ENCODE assay signal across 29 cellular contexts in the genomic region with DNA sequence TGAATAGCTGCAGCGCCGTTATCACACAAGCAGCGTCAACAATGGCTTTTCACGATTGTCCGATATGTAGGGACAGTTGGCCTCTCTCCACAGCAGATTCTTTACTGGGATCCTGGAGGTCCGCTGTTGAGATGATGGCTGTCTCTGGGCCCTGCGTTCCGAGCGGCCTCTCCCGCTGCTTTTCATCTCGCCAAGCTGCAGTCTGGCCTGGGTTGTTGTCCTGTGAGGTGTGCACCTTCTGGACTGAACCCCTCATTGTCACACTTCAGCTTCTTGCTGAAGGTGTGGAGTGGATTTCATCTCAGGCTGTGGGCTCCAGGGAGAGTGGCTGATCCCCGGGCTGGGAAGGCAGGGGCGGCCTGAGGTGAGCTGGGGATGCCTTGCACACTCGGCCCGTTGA. TPM values are rescaled to one million over a fixed set of nuclear protein-coding genes. Genes with fewer than 3 reads are reported as not detected.
DNase-seq lines count a peak whose midpoint lies in the region; ATAC-seq and TF ChIP-seq lines count a peak whose summit lies in the region.
"Had no signal": no experiment of that assay in that cellular context is flagged by ENCODE, and none has a peak within 500 bp of the region (broad histone marks: within the 10 kb centered on the region; RNA-seq: fewer than 3 reads in every experiment).

No MANE protein-coding gene starts in this region.

- no peak overlapping the region for H3K4me2 ChIP-seq in GM23338
- H3K4me2 ChIP-seq in osteoblast (ENCODE audit: insufficient read depth, low read length), result no peak overlapping the region

- peaks cover 94% of the 10 kb centered on the region for H3K79me2 ChIP-seq in GM23338 (replicated peaks; ENCODE audit: insufficient read depth)
- H3K79me2 ChIP-seq in osteoblast (ENCODE audit: insufficient read depth, low read length), result peaks cover 100% of the 10 kb centered on the region

- no peaks in the 10 kb centered on the region for H3K9me3 Mint-ChIP-seq in activated naive CD8-positive, alpha-beta T cell (ENCODE audit: low read depth)
- no peaks in the 10 kb centered on the region for H3K9me3 Mint-ChIP-seq in activated naive CD8-positive, alpha-beta T cell treated with anti-CD3 and anti-CD28 coated beads for 36 hours
- H3K9me3 Mint-ChIP-seq in GM23338, result no peaks in the 10 kb centered on the region; the same call in 2 of the 3 replicates
- no peaks in the 10 kb centered on the region for H3K9me3 Mint-ChIP-seq in activated T-helper 2 cell treated with anti-CD3 and anti-CD28 coated beads, Interferon-gamma antibody, Interleukin-2, Interleukin-4, amounts not matched to agents 10 μg/mL and 5 μg/mL and 100 μg/mL, durations not matched to agents 14 hours and 24 hours and 36 hours
- H3K9me3 Mint-ChIP-seq: T-helper 2 cell treated with Interferon-gamma antibody and Interleukin-4, amounts not matched to agents 5 μg/mL and 100 μg/mL, for 36 hours; type B pancreatic cell had no signal

- peaks cover 1% of the 10 kb centered on the region for H3K36me3 Mint-ChIP-seq in activated naive CD8-positive, alpha-beta T cell
- H3K36me3 Mint-ChIP-seq in activated naive CD8-positive, alpha-beta T cell treated with anti-CD3 and anti-CD28 coated beads for 36 hours, result peaks cover 33% of the 10 kb centered on the region
- peaks cover 19% of the 10 kb centered on the region for H3K36me3 Mint-ChIP-seq in GM23338 (ENCODE audit: low read depth)
- peaks cover 37% of the 10 kb centered on the region for H3K36me3 Mint-ChIP-seq in activated T-helper 2 cell treated with anti-CD3 and anti-CD28 coated beads, Interferon-gamma antibody, Interleukin-2, Interleukin-4, amounts not matched to agents 10 μg/mL and 5 μg/mL and 100 μg/mL, durations not matched to agents 14 hours and 24 hours and 36 hours (ENCODE audit: low read depth)

- H3K27ac Mint-ChIP-seq in activated naive CD8-positive, alpha-beta T cell, result peak overlapping the region; percentile 16
- no peak overlapping the region for H3K27ac Mint-ChIP-seq in activated naive CD8-positive, alpha-beta T cell treated with anti-CD3 and anti-CD28 coated beads for 36 hours
- no peak overlapping the region; the same call in 1 of the 2 replicates for H3K27ac Mint-ChIP-seq in GM23338
- peak overlapping the region; percentile 68 for H3K27ac Mint-ChIP-seq in activated T-helper 2 cell treated with anti-CD3 and anti-CD28 coated beads, Interferon-gamma antibody, Interleukin-2, Interleukin-4, amounts not matched to agents 10 μg/mL and 5 μg/mL and 100 μg/mL, durations not matched to agents 14 hours and 24 hours and 36 hours

- intact Hi-C loops in activated T-helper 2 cell treated with anti-CD3 and anti-CD28 coated beads, Interferon-gamma antibody, Interleukin-2, Interleukin-4, amounts not matched to agents 10 μg/mL and 5 μg/mL and 100 μg/mL, durations not matched to agents 14 hours and 24 hours and 36 hours (cut with micrococcal nuclease), result loop anchor here (10.0 kb wide), 2 partner anchors 157 to 387 kb away; a partner anchor contains a TSS

- H3K36me3 ChIP-seq in GM23338 (ENCODE audit: insufficient read depth) (0 out of 2 replicates have a peak, but pooled peaks cover 7% of the 10 kb centered on the region), osteoblast (ENCODE audit: insufficient read depth, low read length) (peaks cover 9% of the 10 kb centered on the region), tibial nerve (peaks cover 0 to 6% (median 0%) of the 10 kb centered on the region in 3 donors)

- H2AFZ ChIP-seq in GM23338, result no peak overlapping the region
- no peak overlapping the region for H2AFZ ChIP-seq in osteoblast (ENCODE audit: low read length)

- H3K4me3 Mint-ChIP-seq in activated naive CD8-positive, alpha-beta T cell, result no peak overlapping the region
- no peak overlapping the region for H3K4me3 Mint-ChIP-seq in activated naive CD8-positive, alpha-beta T cell treated with anti-CD3 and anti-CD28 coated beads for 36 hours
- no peak overlapping the region for H3K4me3 Mint-ChIP-seq in GM23338
- no peak overlapping the region for H3K4me3 Mint-ChIP-seq in activated T-helper 2 cell treated with anti-CD3 and anti-CD28 coated beads, Interferon-gamma antibody, Interleukin-2, Interleukin-4, amounts not matched to agents 10 μg/mL and 5 μg/mL and 100 μg/mL, durations not matched to agents 14 hours and 24 hours and 36 hours (ENCODE audit: low read depth)
- H3K4me3 Mint-ChIP-seq: type B pancreatic cell had no signal

- DNase-seq in activated naive CD8-positive, alpha-beta T cell treated with anti-CD3 and anti-CD28 coated beads for 36 hours, result no peak
- DNase-seq in GM23338 (ENCODE audit: low spot score) (no peak), osteoblast (ENCODE audit: insufficient read length, low spot score, missing footprints) (peak; percentile 56), tibial nerve (ENCODE audit: low spot score in 2 of 2) (no peak), NCI-H1694 treated with DMSO at 0.1 percent for 48 hours (lab: John Stamatoyannopoulos, UW) (no peak)
- DNase-seq in activated T-helper 2 cell treated with anti-CD3 and anti-CD28 coated beads, Interferon-gamma antibody, Interleukin-2, Interleukin-4, amounts not matched to agents 10 μg/mL and 5 μg/mL and 100 μg/mL, durations not matched to agents 14 hours and 24 hours and 36 hours (ENCODE audit: low spot score), result no peak
- DNase-seq: activated CD4-positive, alpha-beta T cell treated with anti-CD3 and anti-CD28 coated beads for 48 hours; activated CD8-positive, alpha-beta memory T cell treated with anti-CD3 and anti-CD28 coated beads for 24 hours; activated naive CD4-positive, alpha-beta T cell; DMS53; effector CD8-positive, alpha-beta T cell; erythroblast; GDM1; KG1; NCI-H1436 treated with DMSO at 0.1 percent for 48 hours; NCI-H2107; NCI-H446; NCI-H82 had no signal

- peaks cover 13% of the 10 kb centered on the region for H3F3A ChIP-seq in GM23338 (replicated peaks; ENCODE audit: low read depth)

- no peak overlapping the region for H3K4me3 ChIP-seq in GM23338
- no peak overlapping the region for H3K4me3 ChIP-seq in osteoblast (ENCODE audit: insufficient read depth, low read length)
- H3K4me3 ChIP-seq in tibial nerve, result no peak overlapping the region
- H3K4me3 ChIP-seq: HAP-1, heart left ventricle, skin epidermis had no signal

- ATAC-seq in GM23338, result no peak
- ATAC-seq in HG03175 (IDR thresholded peaks at IDR 0.05; ENCODE audit: unreplicated experiment), result no peak

- H3K4me1 ChIP-seq in GM23338 (ENCODE audit: insufficient read depth) (peaks cover 16% of the 10 kb centered on the region), osteoblast (ENCODE audit: insufficient read depth, low read length) (peaks cover 40% of the 10 kb centered on the region), tibial nerve (peaks cover 0 to 98% (median 23%) of the 10 kb centered on the region in 4 donors)
- H3K4me1 ChIP-seq: HAP-1 had no signal

- H4K20me1 ChIP-seq in GM23338 (replicated peaks; ENCODE audit: insufficient read depth) (peaks cover 79% of the 10 kb centered on the region), osteoblast (ENCODE audit: insufficient read depth, low read length) (peaks cover 91% of the 10 kb centered on the region)

- TF ChIP-seq EP300 in tibial nerve (IDR thresholded peaks at IDR 0.05), result no peak

- H3K9me3 ChIP-seq in osteoblast (ENCODE audit: low read depth, low read length) (no peaks in the 10 kb centered on the region), tibial nerve (no peaks in the 10 kb centered on the region)
- H3K9me3 ChIP-seq: HAP-1, heart left ventricle had no signal

- no peaks in the 10 kb centered on the region for H3K27me3 Mint-ChIP-seq in activated naive CD8-positive, alpha-beta T cell
- no peaks in the 10 kb centered on the region for H3K27me3 Mint-ChIP-seq in activated naive CD8-positive, alpha-beta T cell treated with anti-CD3 and anti-CD28 coated beads for 36 hours
- H3K27me3 Mint-ChIP-seq in GM23338 (ENCODE audit: insufficient read depth, low read depth, poor library complexity), result peaks cover 7% of the 10 kb centered on the region
- H3K27me3 Mint-ChIP-seq in activated T-helper 2 cell treated with anti-CD3 and anti-CD28 coated beads, Interferon-gamma antibody, Interleukin-2, Interleukin-4, amounts not matched to agents 10 μg/mL and 5 μg/mL and 100 μg/mL, durations not matched to agents 14 hours and 24 hours and 36 hours (ENCODE audit: low read depth), result no peaks in the 10 kb centered on the region
- H3K27me3 Mint-ChIP-seq: type B pancreatic cell had no signal

- H3K27me3 ChIP-seq in GM23338 (ENCODE audit: insufficient read depth) (no peaks in the 10 kb centered on the region), osteoblast (ENCODE audit: insufficient read depth, low read length) (no peaks in the 10 kb centered on the region), tibial nerve (no peaks in the 10 kb centered on the region)
- H3K27me3 ChIP-seq: heart left ventricle had no signal

- TF ChIP-seq POLR2A in tibial nerve (IDR thresholded peaks at IDR 0.05), result no peak

- 0 out of 2 replicates have a peak overlapping the region, but pooled peaks have one; percentile 76 for H3K27ac ChIP-seq in GM23338 (ENCODE audit: low read depth)
- H3K27ac ChIP-seq in osteoblast (ENCODE audit: low read depth, low read length), result no peak overlapping the region
- H3K27ac ChIP-seq in tibial nerve, result no peak overlapping the region
- H3K27ac ChIP-seq: heart left ventricle, skin epidermis had no signal

- peaks cover 83% of the 10 kb centered on the region for H3K4me1 Mint-ChIP-seq in activated naive CD8-positive, alpha-beta T cell (ENCODE audit: low read depth)
- peaks cover 79% of the 10 kb centered on the region for H3K4me1 Mint-ChIP-seq in activated naive CD8-positive, alpha-beta T cell treated with anti-CD3 and anti-CD28 coated beads for 36 hours
- peaks cover 34% of the 10 kb centered on the region for H3K4me1 Mint-ChIP-seq in GM23338
- H3K4me1 Mint-ChIP-seq in activated T-helper 2 cell treated with anti-CD3 and anti-CD28 coated beads, Interferon-gamma antibody, Interleukin-2, Interleukin-4, amounts not matched to agents 10 μg/mL and 5 μg/mL and 100 μg/mL, durations not matched to agents 14 hours and 24 hours and 36 hours (ENCODE audit: low read depth), result peaks cover 44% of the 10 kb centered on the region

- H3K9me2 ChIP-seq in GM23338 (ENCODE audit: insufficient read depth), result no peaks in the 10 kb centered on the region

- WGBS in tibial nerve, 2 donors, result 72 to 77% methylated on average over 14 to 15 of the region's 15 CpGs

- TF ChIP-seq CTCF in GM23338 (conservative IDR thresholded peaks at IDR 0.05; ENCODE audit: low read depth in 2 of 2) (no peak), osteoblast (IDR thresholded peaks at IDR 0.05; ENCODE audit: extremely low read depth, low read depth, low read length) (no peak), tibial nerve (IDR thresholded peaks at IDR 0.05) (no peak)

RNA-seq across cellular contexts. Expression of a gene that starts 9.6 kb away (rescaled TPM):
- total RNA-seq in activated naive CD8-positive, alpha-beta T cell treated with anti-CD3 and anti-CD28 coated beads for 36 hours, result 10 to 100 TPM; 78.9 to 84.6 TPM
- 81.9 and 138 TPM in 2 replicates for total RNA-seq in GM23338 (2014; rRNA removed; shearing (Covaris generic))
- 13.8 and 14.3 TPM in 2 replicates for polyA plus RNA-seq in GM23338 (2016; fragmentation: Nextera tagmentation; extraction: Ambion mirVana)
- total RNA-seq in activated T-helper 2 cell treated with anti-CD3 and anti-CD28 coated beads, Interferon-gamma antibody, Interleukin-2, Interleukin-4, amounts not matched to agents 10 μg/mL and 5 μg/mL and 100 μg/mL, durations not matched to agents 14 hours and 24 hours and 36 hours, result 99.5 and 110 TPM in 2 replicates
- total RNA-seq in osteoblast, result 36.6 and 41.0 TPM in 2 replicates
- total RNA-seq in tibial nerve, result 100 to 1,000 TPM in 1 of 4 donors, 10 to 100 TPM in 3; 75.6 to 117 (median 87.9) TPM

RNA-seq across cellular contexts. Expression of a gene that starts 50.3 kb away (rescaled TPM):
- not detected for total RNA-seq in activated naive CD8-positive, alpha-beta T cell treated with anti-CD3 and anti-CD28 coated beads for 36 hours
- 0.63 TPM in 1 of 2 replicates, not detected in the other for total RNA-seq in GM23338 (2014; rRNA removed; shearing (Covaris generic))
- 0.31 and 0.58 TPM in 2 replicates for polyA plus RNA-seq in GM23338 (2016; fragmentation: Nextera tagmentation; extraction: Ambion mirVana)
- not detected in 2 replicates for total RNA-seq in activated T-helper 2 cell treated with anti-CD3 and anti-CD28 coated beads, Interferon-gamma antibody, Interleukin-2, Interleukin-4, amounts not matched to agents 10 μg/mL and 5 μg/mL and 100 μg/mL, durations not matched to agents 14 hours and 24 hours and 36 hours
- total RNA-seq in osteoblast (12.4 and 14.8 TPM in 2 replicates), tibial nerve (100 to 1,000 TPM in 1 of 4 donors, 10 to 100 TPM in 3; 14.0 to 117 (median 25.3) TPM)
- total RNA-seq: bronchial epithelial cell, HT-29, lung microvascular endothelial cell, OCI-LY7 had no signal

RNA-seq across cellular contexts. Expression of a gene that starts 54.6 kb away (rescaled TPM):
- under 1 TPM; 0.19 to 0.28 TPM for total RNA-seq in activated naive CD8-positive, alpha-beta T cell treated with anti-CD3 and anti-CD28 coated beads for 36 hours
- 11.1 and 11.7 TPM in 2 replicates for total RNA-seq in GM23338 (2014; rRNA removed; shearing (Covaris generic))
- 12.2 and 15.9 TPM in 2 replicates for polyA plus RNA-seq in GM23338 (2016; fragmentation: Nextera tagmentation; extraction: Ambion mirVana)
- total RNA-seq in activated T-helper 2 cell treated with anti-CD3 and anti-CD28 coated beads, Interferon-gamma antibody, Interleukin-2, Interleukin-4, amounts not matched to agents 10 μg/mL and 5 μg/mL and 100 μg/mL, durations not matched to agents 14 hours and 24 hours and 36 hours, result 0.09 and 0.18 TPM in 2 replicates
- total RNA-seq in osteoblast, result 0.29 and 0.36 TPM in 2 replicates
- 10 to 100 TPM in 3 of 4 donors, 1 to 10 TPM in 1; 7.0 to 14.9 (median 13.4) TPM for total RNA-seq in tibial nerve
- total RNA-seq: HT-29 had no signal

Comparison
In these comparisons a context has a peak if more than half of its experiments do, and no peak if none do; other contexts are left out.
1. H3K27ac Mint-ChIP-seq: peak in activated naive CD8-positive, alpha-beta T cell (single experiment) and activated T-helper 2 cell treated with anti-CD3 and anti-CD28 coated beads, Interferon-gamma antibody, Interleukin-2, Interleukin-4, amounts not matched to agents 10 μg/mL and 5 μg/mL and 100 μg/mL, durations not matched to agents 14 hours and 24 hours and 36 hours (single experiment); none in activated naive CD8-positive, alpha-beta T cell treated with anti-CD3 and anti-CD28 coated beads for 36 hours (single experiment) and GM23338 (single experiment).